ENCODE assay signal across 24 cellular contexts in genomic region chr17:47287068-47287467, GRCh38. TPM values are rescaled to one million over a fixed set of nuclear protein-coding genes. Genes with fewer than 3 reads are reported as not detected.
DNase-seq lines count a peak whose midpoint lies in the region; ATAC-seq, FAIRE-seq and TF ChIP-seq lines count a peak whose summit lies in the region.
"Had no signal": no experiment of that assay in that cellular context is flagged by ENCODE, and none has a peak within 500 bp of the region (broad histone marks: within the 10 kb centered on the region; RNA-seq: fewer than 3 reads in every experiment).

No MANE protein-coding gene starts in this region.

- TF ChIP-seq POLR2A in heart left ventricle (IDR thresholded peaks at IDR 0.05) (no peak), thyroid gland (IDR thresholded peaks at IDR 0.05) (no peak)

- no peak for TF ChIP-seq CTCF in left ventricle myocardium inferior (IDR thresholded peaks at IDR 0.05; ENCODE audit: borderline replicate concordance)
- no peak for TF ChIP-seq CTCF in heart left ventricle (IDR thresholded peaks at IDR 0.05)
- peak; percentile 65 for TF ChIP-seq CTCF in OCI-LY3 (IDR thresholded peaks at IDR 0.05; ENCODE audit: low read depth, low read length)
- TF ChIP-seq CTCF in thyroid gland (IDR thresholded peaks at IDR 0.05), result no peak

- H3K9me3 ChIP-seq in left ventricle myocardium inferior (replicated peaks) (no peaks in the 10 kb centered on the region), heart left ventricle (no peaks in the 10 kb centered on the region), OCI-LY3 (ENCODE audit: insufficient read depth, low read length) (no peaks in the 10 kb centered on the region), thyroid gland (no peaks in the 10 kb centered on the region)
- H3K9me3 ChIP-seq: ascending aorta, esophagus muscularis mucosa, vagina had no signal

- H3K4me2 ChIP-seq in OCI-LY3 (ENCODE audit: low read length), result peak overlapping the region; percentile 98
- H3K4me2 ChIP-seq: neural progenitor cell had no signal

- H3K9ac ChIP-seq in OCI-LY3 (ENCODE audit: low read length), result peak overlapping the region; percentile 83
- H3K9ac ChIP-seq: neural progenitor cell had no signal

- H2AFZ ChIP-seq in OCI-LY3 (ENCODE audit: low read depth, low read length), result peak overlapping the region; percentile 66; the same call in 1 of the 2 replicates
- H2AFZ ChIP-seq: neural progenitor cell had no signal

- no peak for DNase-seq in left ventricle myocardium inferior
- DNase-seq in heart left ventricle, result no peak
- no peak for DNase-seq in thyroid gland
- no peak for DNase-seq in germinal center (ENCODE audit: low spot score)
- no peak for DNase-seq in HTR-8/SVneo (ENCODE audit: insufficient read length, low spot score)
- DNase-seq: activated CD4-positive, alpha-beta T cell treated with anti-CD3 and anti-CD28 coated beads, Interleukin-2, amount 50 U/mL, for 4 hours; activated naive CD4-positive, alpha-beta T cell treated with anti-CD3 and anti-CD28 coated beads for 36 hours; activated T-cell treated with anti-CD3 and anti-CD28 coated beads, Interleukin-2, amount 50 U/mL, for 24 hours; NCI-H524 treated with DMSO at 0.1 percent for 48 hours; PC-3; SHP77 treated with DMSO at 0.1 percent for 48 hours; small intestine; stimulated activated CD4-positive, alpha-beta T cell treated with anti-CD3 and anti-CD28 coated beads, Interleukin-4, amount 100 ng/mL, for 1 hour; WERI-Rb-1 had no signal

- no peaks in the 10 kb centered on the region for H3K27me3 ChIP-seq in left ventricle myocardium inferior (ENCODE audit: low read depth)
- H3K27me3 ChIP-seq in heart left ventricle, result no peaks in the 10 kb centered on the region
- no peaks in the 10 kb centered on the region for H3K27me3 ChIP-seq in OCI-LY3 (ENCODE audit: low read depth, low read length)
- no peaks in the 10 kb centered on the region for H3K27me3 ChIP-seq in thyroid gland
- H3K27me3 ChIP-seq: ascending aorta, esophagus muscularis mucosa, neural progenitor cell, vagina had no signal

- peak overlapping the region; percentile 11 for H3K27ac ChIP-seq in left ventricle myocardium inferior (replicated peaks)
- H3K27ac ChIP-seq in heart left ventricle, result peak overlapping the region in 3 of 12 donors; percentile 6 to 51 (median 10)
- peak overlapping the region; percentile 98 for H3K27ac ChIP-seq in OCI-LY3 (ENCODE audit: low read length)
- peak overlapping the region; percentile 89 to 99 (median 90) for H3K27ac ChIP-seq in thyroid gland
- H3K27ac ChIP-seq: C4-2B, esophagus muscularis mucosa, neural progenitor cell, vagina, WERI-Rb-1 had no signal

- ATAC-seq in heart left ventricle (no peak), GM21529 (IDR thresholded peaks at IDR 0.05; ENCODE audit: unreplicated experiment) (peak; percentile 30), HG03039 (IDR thresholded peaks at IDR 0.05; ENCODE audit: unreplicated experiment) (no peak)
- ATAC-seq: PC-3 had no signal

- peaks cover 4% of the 10 kb centered on the region for H3K4me1 ChIP-seq in left ventricle myocardium inferior
- peaks cover 0 to 10% (median 0%) of the 10 kb centered on the region in 12 donors for H3K4me1 ChIP-seq in heart left ventricle
- peaks cover 37% of the 10 kb centered on the region for H3K4me1 ChIP-seq in OCI-LY3 (ENCODE audit: low read length)
- peaks cover 22 to 42% of the 10 kb centered on the region in 2 donors for H3K4me1 ChIP-seq in thyroid gland
- H3K4me1 ChIP-seq: ascending aorta, esophagus muscularis mucosa, neural progenitor cell, vagina had no signal

- H3K4me3 ChIP-seq in left ventricle myocardium inferior, result no peak overlapping the region
- no peak overlapping the region for H3K4me3 ChIP-seq in heart left ventricle
- peak overlapping the region; percentile 72 for H3K4me3 ChIP-seq in OCI-LY3 (ENCODE audit: low read length)
- H3K4me3 ChIP-seq in thyroid gland (replicated peaks in 1 of 3), result no peak overlapping the region
- H3K4me3 ChIP-seq: ascending aorta, esophagus muscularis mucosa, neural progenitor cell, vagina had no signal

- intact Hi-C loops in left ventricle myocardium inferior (cut with micrococcal nuclease), result no loop called here
- intact Hi-C loops in heart left ventricle (cut with DNase I), result loop anchor here in 1 of 10 donors (2.0 kb wide), 2 partner anchors 20 to 34 kb away; partner anchors contain the start of gene ITGB3
- intact Hi-C loops in thyroid gland (cut with DNase I), result no loop called here

- peaks cover 40% of the 10 kb centered on the region for H3K36me3 ChIP-seq in left ventricle myocardium inferior
- peaks cover 0 to 46% (median 4%) of the 10 kb centered on the region in 9 donors for H3K36me3 ChIP-seq in heart left ventricle
- H3K36me3 ChIP-seq in OCI-LY3 (replicated peaks; ENCODE audit: low read depth, low read length), result no peaks in the 10 kb centered on the region
- H3K36me3 ChIP-seq in thyroid gland, result peaks cover 39 to 43% of the 10 kb centered on the region in 2 donors
- H3K36me3 ChIP-seq: neural progenitor cell, vagina, WERI-Rb-1 had no signal

- H3K79me2 ChIP-seq in OCI-LY3 (ENCODE audit: low read length), result no peaks in the 10 kb centered on the region

- FAIRE-seq in HTR-8/SVneo (lab: Jason Lieb, UNC), result no peak
- FAIRE-seq: small intestine had no signal

- 91 to 95% (median 94%) methylated on average over 4 of the region's 4 CpGs for WGBS in heart left ventricle, 4 donors
- WGBS in thyroid gland, 2 donors, result 93 to 95% methylated on average over 4 of the region's 4 CpGs

- H4K20me1 ChIP-seq in OCI-LY3 (ENCODE audit: insufficient read depth, low read length), result no peaks in the 10 kb centered on the region

RNA-seq across cellular contexts. Expression of gene ITGB3, which starts 33.4 kb away (rescaled TPM):
- total RNA-seq in left ventricle myocardium inferior, result 3.3 TPM
- total RNA-seq in heart left ventricle, result 10 to 100 TPM in 2 of 9 donors, 1 to 10 TPM in 7; 2.6 to 14.8 (median 4.8) TPM
- polyA plus RNA-seq in heart left ventricle, result 1 to 10 TPM; 1.3 to 5.0 TPM
- 100 to 1,000 TPM; 102 to 260 (median 149) TPM for total RNA-seq in thyroid gland
- total RNA-seq: A172; activated naive CD4-positive, alpha-beta T cell treated with anti-CD3 and anti-CD28 coated beads for 36 hours; G401 had no signal

RNA-seq across cellular contexts. Expression of gene EFCAB13, which starts 36.7 kb away (rescaled TPM):
- total RNA-seq in left ventricle myocardium inferior (2.6 TPM), heart left ventricle (1 to 10 TPM in 8 of 9 donors, under 1 TPM in 1; 0.63 to 6.1 (median 1.7) TPM), thyroid gland (10 to 100 TPM; 26.5 to 94.1 (median 48.1) TPM)
- polyA plus RNA-seq in heart left ventricle, result 1 to 10 TPM in 1 of 2 donors, under 1 TPM in 1; 0.47 to 1.1 TPM
- total RNA-seq: A172, G401 had no signal

Comparison
In these comparisons a context has a peak if more than half of its experiments do, and no peak if none do; other contexts are left out.
1. RNA of gene ITGB3, which starts 33.4 kb away (total RNA-seq): 102 to 260 TPM in thyroid gland; 2.6 to 14.8 TPM in heart left ventricle and 3.3 TPM in left ventricle myocardium inferior (single experiment); every median in the first group is over 4 times any median in the second.